Comparison of ENCODE assay signal across 15 cellular contexts in genomic region chr15:29322407-29322806, GRCh38. TPM values are rescaled to one million over a fixed set of nuclear protein-coding genes. Genes with fewer than 3 reads are reported as not detected.
DNase-seq lines count a peak whose midpoint lies in the region; ATAC-seq and TF ChIP-seq lines count a peak whose summit lies in the region.
"Had no signal": no experiment of that assay in that cellular context is flagged by ENCODE, and none has a peak within 500 bp of the region (broad histone marks: within the 10 kb centered on the region; RNA-seq: fewer than 3 reads in every experiment).

No MANE protein-coding gene starts in this region.

- H3K9ac ChIP-seq in neural progenitor cell, result no peak overlapping the region
- H3K9ac ChIP-seq: BLaER1 had no signal

- no peaks in the 10 kb centered on the region for H4K20me1 ChIP-seq in neural progenitor cell (ENCODE audit: low read depth)
- H4K20me1 ChIP-seq: BLaER1 had no signal

- TF ChIP-seq CTCF in choroid plexus epithelial cell (conservative IDR thresholded peaks at IDR 0.05; ENCODE audit: low read depth, low read length) (no peak), neural progenitor cell (IDR thresholded peaks at IDR 0.05) (no peak)

- H3F3A ChIP-seq in neural progenitor cell (ENCODE audit: low read depth), result no peaks in the 10 kb centered on the region

- H3K27ac ChIP-seq in neural progenitor cell, result no peak overlapping the region
- H3K27ac ChIP-seq: BLaER1, sigmoid colon, thoracic aorta had no signal

- H3K36me3 Mint-ChIP-seq in neural progenitor cell, result peaks cover 2% of the 10 kb centered on the region

- no peak overlapping the region for H3K4me3 ChIP-seq in choroid plexus epithelial cell (ENCODE audit: low read depth, low read length)
- H3K4me3 ChIP-seq in neural progenitor cell, result no peak overlapping the region
- H3K4me3 ChIP-seq: BLaER1, sigmoid colon, thoracic aorta had no signal

- H3K36me3 ChIP-seq in neural progenitor cell, result no peaks in the 10 kb centered on the region
- H3K36me3 ChIP-seq: BLaER1, sigmoid colon, thoracic aorta had no signal

- ATAC-seq in GM21529 (IDR thresholded peaks at IDR 0.05; ENCODE audit: unreplicated experiment) (no peak), HG02840 (IDR thresholded peaks at IDR 0.05; ENCODE audit: low FRiP score, unreplicated experiment) (no peak)
- ATAC-seq: activated naive CD8-positive, alpha-beta T cell treated with anti-CD3 and anti-CD28 coated beads, Interleukin-2, amount 50 U/mL, for 24 hours had no signal

- no peaks in the 10 kb centered on the region for H3K27me3 ChIP-seq in neural progenitor cell
- H3K27me3 ChIP-seq: BLaER1, sigmoid colon had no signal

- peaks cover 16% of the 10 kb centered on the region for H3K4me1 ChIP-seq in neural progenitor cell
- H3K4me1 ChIP-seq: BLaER1, sigmoid colon had no signal

- no peaks in the 10 kb centered on the region for H3K27me3 Mint-ChIP-seq in neural progenitor cell (ENCODE audit: insufficient read depth, low read depth)

- no peak overlapping the region for H3K27ac Mint-ChIP-seq in neural progenitor cell
- H3K27ac Mint-ChIP-seq: activated CD4-positive, alpha-beta memory T cell treated with anti-CD3 and anti-CD28 coated beads, Interleukin-2, amount 10 ng/mL, durations not matched to agents 7 days and 5 days; activated naive CD8-positive, alpha-beta T cell treated with anti-CD3 and anti-CD28 coated beads, Interleukin-2, amount 50 U/mL, for 24 hours had no signal

- no peaks in the 10 kb centered on the region for H3K9me3 ChIP-seq in neural progenitor cell (ENCODE audit: low read depth)
- H3K9me3 ChIP-seq: thoracic aorta had no signal

- H2AFZ ChIP-seq in neural progenitor cell (replicated peaks), result no peak overlapping the region

- peaks cover 22% of the 10 kb centered on the region for H3K9me3 Mint-ChIP-seq in neural progenitor cell
- H3K9me3 Mint-ChIP-seq: activated CD4-positive, alpha-beta memory T cell treated with anti-CD3 and anti-CD28 coated beads, Interleukin-2, amount 10 ng/mL, durations not matched to agents 7 days and 5 days had no signal

- H3K79me2 ChIP-seq in neural progenitor cell (ENCODE audit: low read depth), result no peaks in the 10 kb centered on the region

- peak; percentile 26 for DNase-seq in M059J (ENCODE audit: low read depth)
- DNase-seq in NCI-H510A (lab: John Stamatoyannopoulos, UW), result peak; percentile 62
- peak; percentile 23 for DNase-seq in choroid plexus epithelial cell (ENCODE audit: low read depth)
- peak; percentile 30 for DNase-seq in neural progenitor cell (ENCODE audit: low spot score)
- no peak for DNase-seq in superior temporal gyrus (ENCODE audit: extremely low spot score)
- DNase-seq: activated CD4-positive, alpha-beta memory T cell treated with anti-CD3 and anti-CD28 coated beads, Interleukin-2, amount 10 ng/mL, durations not matched to agents 7 days and 5 days; activated naive CD8-positive, alpha-beta T cell treated with anti-CD3 and anti-CD28 coated beads, Interleukin-2, amount 50 U/mL, for 24 hours; islet precursor cell; midbrain; sigmoid colon; stimulated activated CD4-positive, alpha-beta T cell treated with anti-CD3 and anti-CD28 coated beads, Interleukin-4, amount 100 ng/mL, for 24 hours had no signal

- no peak overlapping the region for H3K4me3 Mint-ChIP-seq in neural progenitor cell
- H3K4me3 Mint-ChIP-seq: activated CD4-positive, alpha-beta memory T cell treated with anti-CD3 and anti-CD28 coated beads, Interleukin-2, amount 10 ng/mL, durations not matched to agents 7 days and 5 days; activated naive CD8-positive, alpha-beta T cell treated with anti-CD3 and anti-CD28 coated beads, Interleukin-2, amount 50 U/mL, for 24 hours had no signal

- H3K4me1 Mint-ChIP-seq in neural progenitor cell, result peaks cover 10% of the 10 kb centered on the region
- H3K4me1 Mint-ChIP-seq: activated CD4-positive, alpha-beta memory T cell treated with anti-CD3 and anti-CD28 coated beads, Interleukin-2, amount 10 ng/mL, durations not matched to agents 7 days and 5 days; activated naive CD8-positive, alpha-beta T cell treated with anti-CD3 and anti-CD28 coated beads, Interleukin-2, amount 50 U/mL, for 24 hours had no signal

- peak overlapping the region; percentile 17 for H3K4me2 ChIP-seq in neural progenitor cell
- H3K4me2 ChIP-seq: BLaER1 had no signal

RNA-seq across cellular contexts. Expression of gene NSMCE3, which starts 52.8 kb away (rescaled TPM):
- total RNA-seq in M059J (2014; rRNA removed; shearing (Covaris generic)), result 11.8 and 13.5 TPM in 2 replicates
- 15.6 and 16.1 TPM in 2 replicates for total RNA-seq in neural progenitor cell (ENCODE audit: low replicate concordance)
